In genomic region chr13:81425286-81425685, GRCh38 we compare ENCODE assay signal across 23 cellular contexts.
"Had no signal": no experiment of that assay in that cellular context is flagged by ENCODE, and none has a peak within 500 bp of the region (broad histone marks: within the 10 kb centered on the region; RNA-seq: fewer than 3 reads in every experiment).

No MANE protein-coding gene starts in this region.

- H3K27me3 Mint-ChIP-seq: dendritic cell treated with granulocyte-macrophage colony-stimulating factor and Interleukin-4, amounts not matched to agents 40 ng/mL and 50 ng/mL, for 4 days; effector memory CD8-positive, alpha-beta T cell had no signal

- H3K36me3 ChIP-seq: colonic mucosa, esophagus muscularis mucosa, esophagus squamous epithelium, gastrocnemius medialis, gastroesophageal sphincter, heart left ventricle, heart right ventricle had no signal

- H3K4me1 Mint-ChIP-seq: endodermal cell had no signal

- H3K27me3 ChIP-seq: colonic mucosa, dorsolateral prefrontal cortex, esophagus muscularis mucosa, esophagus squamous epithelium, foreskin keratinocyte, gastrocnemius medialis, gastroesophageal sphincter, heart left ventricle, heart right ventricle had no signal

- H3K4me3 Mint-ChIP-seq: dendritic cell treated with granulocyte-macrophage colony-stimulating factor and Interleukin-4, amounts not matched to agents 40 ng/mL and 50 ng/mL, for 4 days; effector memory CD8-positive, alpha-beta T cell; endodermal cell had no signal

- H3K9me3 Mint-ChIP-seq: endodermal cell had no signal

- H3K27ac Mint-ChIP-seq: dendritic cell treated with granulocyte-macrophage colony-stimulating factor and Interleukin-4, amounts not matched to agents 40 ng/mL and 50 ng/mL, for 4 days; effector memory CD8-positive, alpha-beta T cell; endodermal cell had no signal

- H3K27ac ChIP-seq: colonic mucosa, coronary artery, dorsolateral prefrontal cortex, epithelial cell of prostate, esophagus muscularis mucosa, esophagus squamous epithelium, foreskin keratinocyte, gastrocnemius medialis, gastroesophageal sphincter, heart left ventricle, heart right ventricle had no signal

- H3K4me3 ChIP-seq: colonic mucosa, coronary artery, dorsolateral prefrontal cortex, esophagus muscularis mucosa, esophagus squamous epithelium, gastrocnemius medialis, gastroesophageal sphincter, heart left ventricle, heart right ventricle had no signal

- H3K4me1 ChIP-seq: colonic mucosa, esophagus muscularis mucosa, esophagus squamous epithelium, foreskin keratinocyte, gastrocnemius medialis, gastroesophageal sphincter, heart left ventricle, heart right ventricle had no signal

- DNase-seq: colonic mucosa; cortex of kidney; dermis blood vessel endothelial cell; dorsolateral prefrontal cortex; effector CD8-positive, alpha-beta T cell; effector memory CD4-positive, alpha-beta T cell; effector memory CD8-positive, alpha-beta T cell; endodermal cell; erythroblast; esophagus squamous epithelium; foreskin fibroblast; foreskin keratinocyte; foreskin melanocyte; gastrocnemius medialis; glutamatergic neuron; head of caudate nucleus; heart left ventricle; heart right ventricle had no signal

- H3K9me3 ChIP-seq: colonic mucosa, esophagus muscularis mucosa, esophagus squamous epithelium, gastrocnemius medialis, gastroesophageal sphincter had no signal
